In genomic region chr9:109010676-109011655, GRCh38 we compare ENCODE assay signal across 8 cellular contexts. TPM values are rescaled to one million over a fixed set of nuclear protein-coding genes. Genes with fewer than 3 reads are reported as not detected.
DNase-seq lines count a peak whose midpoint lies in the region; ATAC-seq and TF ChIP-seq lines count a peak whose summit lies in the region.

No MANE protein-coding gene starts in this region.

- no peak for TF ChIP-seq POLR2A in heart left ventricle (IDR thresholded peaks at IDR 0.05)

- ATAC-seq in heart left ventricle, result no peak
- ATAC-seq in Right ventricle myocardium superior (ENCODE audit: poor library complexity), result no peak
- peak; percentile 58 for ATAC-seq in HG03378 (IDR thresholded peaks at IDR 0.05; ENCODE audit: unreplicated experiment)
- ATAC-seq in thoracic aorta (ENCODE audit: insufficient number of reproducible peaks, low FRiP score, low read depth), result no peak
- no peak for ATAC-seq in HG03045 (IDR thresholded peaks at IDR 0.05; ENCODE audit: unreplicated experiment)

- H3K4me1 ChIP-seq in heart left ventricle, result peaks cover 3 to 59% (median 34%) of the 10 kb centered on the region in 12 donors
- peaks cover 13 to 28% of the 10 kb centered on the region in 2 donors for H3K4me1 ChIP-seq in muscle layer of duodenum (ENCODE audit: control insufficient read depth in 1 of 2, insufficient read depth in 2 of 2, low read length in 2 of 2)
- H3K4me1 ChIP-seq in thoracic aorta (ENCODE audit: control insufficient read depth in 1 of 2, low read depth in 2 of 2), result peaks cover 12 to 31% of the 10 kb centered on the region in 2 donors

- H3K9me3 ChIP-seq in heart left ventricle (no peaks in the 10 kb centered on the region), muscle layer of duodenum (ENCODE audit: control insufficient read depth in 1 of 2, low read length in 2 of 2) (no peaks in the 10 kb centered on the region), thoracic aorta (no peaks in the 10 kb centered on the region)

- peaks cover 10% of the 10 kb centered on the region for H3K36me3 Mint-ChIP-seq in brain

- no peaks in the 10 kb centered on the region for H3K27me3 ChIP-seq in heart left ventricle
- H3K27me3 ChIP-seq in muscle layer of duodenum (ENCODE audit: low read depth, low read length), result no peaks in the 10 kb centered on the region
- H3K27me3 ChIP-seq in thoracic aorta (replicated peaks; ENCODE audit: insufficient read depth), result no peaks in the 10 kb centered on the region

- peaks cover 34% of the 10 kb centered on the region for H3K4me1 Mint-ChIP-seq in brain

- peaks cover 0 to 6% (median 0%) of the 10 kb centered on the region in 5 experiments for H3K9me3 Mint-ChIP-seq in brain

- H3K36me3 ChIP-seq in heart left ventricle, result no peaks in the 10 kb centered on the region
- peaks cover 0 to 7% of the 10 kb centered on the region in 2 donors for H3K36me3 ChIP-seq in muscle layer of duodenum (ENCODE audit: control insufficient read depth in 1 of 2, insufficient read depth in 2 of 2, low read length in 2 of 2)
- no peaks in the 10 kb centered on the region for H3K36me3 ChIP-seq in thoracic aorta

- 22 to 34% (median 29%) methylated on average over 2 of the region's 2 CpGs for WGBS in heart left ventricle, 4 donors

- intact Hi-C loops in heart left ventricle (cut with DNase I) (loop anchor here in 4 of 10 donors (5.0 to 10.0 kb wide), 5 partner anchors 39 to 79 kb away; partner anchors contain the start of genes ABITRAM (in 1 of the 4) and ELP1 (in 1 of the 4)), Right ventricle myocardium superior (cut with DNase I) (loop anchor here (10.0 kb wide), 1 partner anchor 76 kb away; the partner anchor contains the start of genes ABITRAM and ELP1)

- peak overlapping the region in 8 of 12 donors; percentile 63 to 94 (median 89) for H3K4me3 ChIP-seq in heart left ventricle
- H3K4me3 ChIP-seq in muscle layer of duodenum (ENCODE audit: low read depth in 1 of 2, low read length in 2 of 2), result peak overlapping the region; percentile 89 to 91
- peak overlapping the region; percentile 94 for H3K4me3 ChIP-seq in thoracic aorta

- H3K4me3 Mint-ChIP-seq in brain, result peak overlapping the region; percentile 94 to 98 (median 96)

- TF ChIP-seq CTCF in heart left ventricle (IDR thresholded peaks at IDR 0.05) (no peak), brain (conservative IDR thresholded peaks at IDR 0.05) (no peak), thoracic aorta (IDR thresholded peaks at IDR 0.05) (no peak)

- H3K27ac ChIP-seq in heart left ventricle (peak overlapping the region in 9 of 12 donors; percentile 25 to 98 (median 91)), muscle layer of duodenum (ENCODE audit: low read length) (peak overlapping the region; percentile 82), thoracic aorta (peak overlapping the region; percentile 90 to 98)

- peaks cover 4% of the 10 kb centered on the region for H3K27me3 Mint-ChIP-seq in brain

- H3K27ac Mint-ChIP-seq in brain, result peak overlapping the region in 3 of 5 experiments; percentile 31 to 98 (median 97)

- no peak for DNase-seq in heart left ventricle
- DNase-seq in Right ventricle myocardium superior, result no peak
- peak; percentile 23 for DNase-seq in T-helper 9 cell
- no peak for DNase-seq in thoracic aorta (ENCODE audit: low spot score)

RNA-seq across cellular contexts. Expression of gene CTNNAL1, which starts 2.3 kb away (rescaled TPM):
- total RNA-seq in heart left ventricle, result 10 to 100 TPM; 51.2 to 76.3 (median 62.7) TPM
- polyA plus RNA-seq in heart left ventricle, result 100 to 1,000 TPM in 1 of 2 donors, 10 to 100 TPM in 1; 54.4 to 165 TPM
- total RNA-seq in Right ventricle myocardium superior, result 77.5 TPM
- polyA plus RNA-seq in brain (ENCODE audit: insufficient read depth, low read depth, low replicate concordance), result 24.0 TPM
- 10 to 100 TPM; 41.8 to 45.0 TPM for total RNA-seq in thoracic aorta
